Comparison of ENCODE assay signal across 20 cellular contexts in genomic region chr7:34104992-34105391, GRCh38.
"Had no signal": no experiment of that assay in that cellular context is flagged by ENCODE, and none has a peak within 500 bp of the region (broad histone marks: within the 10 kb centered on the region; RNA-seq: fewer than 3 reads in every experiment).

No MANE protein-coding gene starts in this region.

- H3K4me3 Mint-ChIP-seq: activated CD4-positive, alpha-beta memory T cell treated with anti-CD3 and anti-CD28 coated beads for 36 hours; activated T-helper 1 cell treated with anti-CD3 and anti-CD28 coated beads, Interleukin-12 subunit alpha, Interleukin-12 subunit beta, Interleukin-2, Interleukin-4 antibody, amounts not matched to agents 30 ng/mL and 10 ng/mL and 1 ng/mL, durations not matched to agents 14 hours and 24 hours and 36 hours; central memory CD8-positive, alpha-beta T cell; endodermal cell; memory B cell; naive thymus-derived CD4-positive, alpha-beta T cell; T-helper 2 cell treated with Interferon-gamma antibody and Interleukin-4, amounts not matched to agents 5 μg/mL and 100 μg/mL, for 36 hours; WTC11 had no signal

- H3K9me3 ChIP-seq: adrenal gland, colonic mucosa, sigmoid colon, thyroid gland had no signal

- H3K4me2 ChIP-seq: hepatocyte had no signal

- H3K4me1 ChIP-seq: adrenal gland, colonic mucosa, sigmoid colon, thyroid gland had no signal

- H3K4me1 Mint-ChIP-seq: central memory CD8-positive, alpha-beta T cell; memory B cell; naive thymus-derived CD4-positive, alpha-beta T cell had no signal

- H3K27me3 ChIP-seq: adrenal gland, colonic mucosa, hepatocyte, sigmoid colon, thyroid gland had no signal

- H2AFZ ChIP-seq: hepatocyte, parathyroid adenoma had no signal

- FAIRE-seq: TTC549 had no signal

- H3K9me3 Mint-ChIP-seq: activated CD4-positive, alpha-beta memory T cell treated with anti-CD3 and anti-CD28 coated beads for 36 hours; endodermal cell; memory B cell had no signal

- H3K36me3 ChIP-seq: adrenal gland, colonic mucosa, sigmoid colon, thyroid gland had no signal

- H3K36me3 Mint-ChIP-seq: activated CD4-positive, alpha-beta memory T cell treated with anti-CD3 and anti-CD28 coated beads for 36 hours; activated naive CD4-positive, alpha-beta T cell treated with anti-CD3 and anti-CD28 coated beads, Interleukin-2, amount 50 U/mL, for 72 hours; memory B cell; naive thymus-derived CD4-positive, alpha-beta T cell; WTC11 had no signal

- H3K4me3 ChIP-seq: adrenal gland, colonic mucosa, hepatocyte, sigmoid colon, thyroid gland had no signal

- H3K27me3 Mint-ChIP-seq: activated CD4-positive, alpha-beta memory T cell treated with anti-CD3 and anti-CD28 coated beads for 36 hours; central memory CD8-positive, alpha-beta T cell; memory B cell had no signal

- H3K27ac Mint-ChIP-seq: activated CD4-positive, alpha-beta memory T cell treated with anti-CD3 and anti-CD28 coated beads for 36 hours; activated naive CD4-positive, alpha-beta T cell treated with anti-CD3 and anti-CD28 coated beads, Interleukin-2, amount 50 U/mL, for 72 hours; activated T-helper 1 cell treated with anti-CD3 and anti-CD28 coated beads, Interleukin-12 subunit alpha, Interleukin-12 subunit beta, Interleukin-2, Interleukin-4 antibody, amounts not matched to agents 30 ng/mL and 10 ng/mL and 1 ng/mL, durations not matched to agents 14 hours and 24 hours and 36 hours; endodermal cell; memory B cell; naive thymus-derived CD4-positive, alpha-beta T cell; T-helper 2 cell treated with Interferon-gamma antibody and Interleukin-4, amounts not matched to agents 5 μg/mL and 100 μg/mL, for 36 hours; WTC11 had no signal

- H3K27ac ChIP-seq: adrenal gland, colonic mucosa, hepatocyte, parathyroid adenoma, sigmoid colon, thyroid gland had no signal

- DNase-seq: activated CD4-positive, alpha-beta memory T cell treated with anti-CD3 and anti-CD28 coated beads for 36 hours; activated CD4-positive, alpha-beta T cell treated with anti-CD3 and anti-CD28 coated beads for 4 hours; activated gamma-delta T cell treated with Interleukin-2 at 50 U/mL for 16 hours; activated T-cell treated with anti-CD3 and anti-CD28 coated beads for 4 hours; adrenal gland; colonic mucosa; endodermal cell; naive thymus-derived CD4-positive, alpha-beta T cell; sigmoid colon; stimulated activated naive CD4-positive, alpha-beta T cell; thyroid gland had no signal

- H3K9ac ChIP-seq: parathyroid adenoma had no signal

- H3K79me2 ChIP-seq: hepatocyte, parathyroid adenoma had no signal
